In genomic region chr15:87508086-87508485, GRCh38 we compare ENCODE assay signal across 22 cellular contexts.
DNase-seq lines count a peak whose midpoint lies in the region; ATAC-seq and TF ChIP-seq lines count a peak whose summit lies in the region.
"Had no signal": no experiment of that assay in that cellular context is flagged by ENCODE, and none has a peak within 500 bp of the region (broad histone marks: within the 10 kb centered on the region; RNA-seq: fewer than 3 reads in every experiment).

No MANE protein-coding gene starts in this region.

- no peak overlapping the region for H3K9ac ChIP-seq in skeletal muscle tissue (ENCODE audit: low read depth in 1 of 3, low read length in 3 of 3)
- H3K9ac ChIP-seq: BLaER1 treated with 17β-estradiol and CSF1 and Interleukin-3, amounts not matched to agents 10 nM and 100 nM had no signal

- TF ChIP-seq CTCF in left ventricle myocardium inferior (IDR thresholded peaks at IDR 0.05; ENCODE audit: borderline replicate concordance) = no peak
- no peak for TF ChIP-seq CTCF in psoas muscle (IDR thresholded peaks at IDR 0.05)

- H3K4me1 ChIP-seq in left ventricle myocardium inferior = peaks cover 5% of the 10 kb centered on the region
- H3K4me1 ChIP-seq in psoas muscle = no peaks in the 10 kb centered on the region
- peaks cover 0 to 11% (median 10%) of the 10 kb centered on the region in 3 donors for H3K4me1 ChIP-seq in skeletal muscle tissue (ENCODE audit: control insufficient read depth in 3 of 3, insufficient read depth in 3 of 3, low read length in 3 of 3)
- H3K4me1 ChIP-seq: A549; BE2C; BLaER1 treated with 17β-estradiol and CSF1 and Interleukin-3, amounts not matched to agents 10 nM and 100 nM; HAP-1 had no signal

- H3K9me3 ChIP-seq in left ventricle myocardium inferior (replicated peaks) = no peaks in the 10 kb centered on the region
- no peaks in the 10 kb centered on the region for H3K9me3 ChIP-seq in psoas muscle
- no peaks in the 10 kb centered on the region for H3K9me3 ChIP-seq in skeletal muscle tissue (ENCODE audit: control insufficient read depth in 3 of 3, low read length in 3 of 3)
- H3K9me3 ChIP-seq: BE2C had no signal

- no peak overlapping the region for H3K27ac ChIP-seq in left ventricle myocardium inferior (replicated peaks)
- no peak overlapping the region for H3K27ac ChIP-seq in psoas muscle
- peak overlapping the region; percentile 20 for H3K27ac ChIP-seq in skeletal muscle tissue (ENCODE audit: low read depth, low read length)
- no peak overlapping the region for H3K27ac ChIP-seq in substantia nigra (ENCODE audit: low read depth, low read length, poor library complexity, severe bottlenecking)
- H3K27ac ChIP-seq: A549; BLaER1 treated with 17β-estradiol and CSF1 and Interleukin-3, amounts not matched to agents 10 nM and 100 nM had no signal

- H3K36me3 ChIP-seq in left ventricle myocardium inferior (no peaks in the 10 kb centered on the region), psoas muscle (ENCODE audit: insufficient read depth in 1 of 2, low read depth in 1 of 2) (no peaks in the 10 kb centered on the region), skeletal muscle tissue (ENCODE audit: control insufficient read depth in 3 of 3, insufficient read depth in 3 of 3, low read length in 3 of 3) (no peaks in the 10 kb centered on the region)
- H3K36me3 ChIP-seq: BE2C; BLaER1 treated with 17β-estradiol and CSF1 and Interleukin-3, amounts not matched to agents 10 nM and 100 nM; HAP-1 had no signal

- ATAC-seq in left ventricle myocardium superior (peak; percentile 52), psoas muscle (peak; percentile 47 to 92 (median 90))
- ATAC-seq: A549, GM12878 had no signal

- no peak for DNase-seq in left ventricle myocardium superior
- no peak for DNase-seq in left ventricle myocardium inferior
- DNase-seq in psoas muscle = no peak
- DNase-seq in substantia nigra (lab: John Stamatoyannopoulos, UW) = no peak
- no peak for DNase-seq in activated CD4-positive, CD25-positive, alpha-beta regulatory T cell (lab: John Stamatoyannopoulos, UW)
- DNase-seq: 8988T; ACHN; AML-193; BE2C; CD4-positive, alpha-beta T cell; CD8-positive, alpha-beta memory T cell; DMS 273 treated with DMSO at 0.1 percent for 48 hours; DMS79; EL; GDM1; GOT3; HFFc6 had no signal

- H3K4me3 ChIP-seq in left ventricle myocardium inferior (no peak overlapping the region), psoas muscle (no peak overlapping the region), skeletal muscle tissue (ENCODE audit: low read length in 3 of 3) (no peak overlapping the region)
- H3K4me3 ChIP-seq: A549; BLaER1 treated with 17β-estradiol and CSF1 and Interleukin-3, amounts not matched to agents 10 nM and 100 nM; GM12878; HAP-1 had no signal

- 39 to 61% (median 44%) methylated on average over 2 of the region's 2 CpGs for WGBS in psoas muscle, 3 donors

- intact Hi-C loops in left ventricle myocardium superior (cut with micrococcal nuclease) (no loop called here), left ventricle myocardium inferior (cut with micrococcal nuclease) (no loop called here), psoas muscle (cut with DNase I) (no loop called here)

- no peaks in the 10 kb centered on the region for H3K27me3 ChIP-seq in left ventricle myocardium inferior (ENCODE audit: low read depth)
- no peaks in the 10 kb centered on the region for H3K27me3 ChIP-seq in psoas muscle (ENCODE audit: insufficient read depth in 3 of 3, low read length in 2 of 3)
- H3K27me3 ChIP-seq in skeletal muscle tissue (ENCODE audit: control insufficient read depth in 3 of 3, insufficient read depth in 3 of 3, low read length in 3 of 3) = no peaks in the 10 kb centered on the region
- H3K27me3 ChIP-seq: BE2C; BLaER1 treated with 17β-estradiol and CSF1 and Interleukin-3, amounts not matched to agents 10 nM and 100 nM had no signal
